ENCODE assay signal across 10 cellular contexts in the genomic region with DNA sequence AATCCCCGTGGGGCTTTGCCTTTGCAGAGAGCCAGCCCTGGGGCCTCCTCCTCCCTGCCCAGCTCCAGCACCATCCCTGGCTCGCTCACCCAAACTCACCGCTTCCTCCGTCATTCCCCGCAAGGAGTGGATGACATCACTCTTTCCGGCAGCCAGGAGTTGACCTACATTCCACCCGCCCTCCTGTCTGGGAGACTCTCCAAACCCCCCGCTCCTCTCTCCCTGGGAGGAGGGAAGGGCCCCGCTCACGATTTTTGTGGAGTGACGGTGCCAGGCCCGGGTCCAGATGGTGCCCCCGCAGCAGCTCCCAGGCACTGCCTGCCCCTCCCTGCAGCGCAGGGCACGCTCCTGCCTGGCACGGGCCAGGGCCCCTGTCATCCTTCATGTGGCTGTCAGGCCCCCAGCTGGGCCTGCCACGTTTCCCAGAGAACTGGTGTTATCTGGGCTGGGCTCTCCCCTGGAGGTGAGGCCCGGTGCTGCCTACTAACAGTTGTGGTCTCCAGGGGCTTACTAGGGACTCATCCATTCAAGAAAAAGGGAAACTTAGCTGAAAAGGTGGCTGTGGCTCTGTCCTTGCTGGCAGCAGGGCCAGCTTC. TPM values are rescaled to one million over a fixed set of nuclear protein-coding genes. Genes with fewer than 3 reads are reported as not detected.
DNase-seq lines count a peak whose midpoint lies in the region; ATAC-seq, FAIRE-seq and TF ChIP-seq lines count a peak whose summit lies in the region.
"Had no signal": no experiment of that assay in that cellular context is flagged by ENCODE, and none has a peak within 500 bp of the region (broad histone marks: within the 10 kb centered on the region; RNA-seq: fewer than 3 reads in every experiment).

No MANE protein-coding gene starts in this region.

- peaks cover 29% of the 10 kb centered on the region for H3K4me1 Mint-ChIP-seq in stimulated activated effector memory CD8-positive, alpha-beta T cell treated with anti-CD3 and anti-CD28 coated beads, Interleukin-12 subunit alpha, Interleukin-12 subunit beta, amount 100 ng/mL, for 72 hours
- H3K4me1 Mint-ChIP-seq: activated naive CD4-positive, alpha-beta T cell treated with anti-CD3 and anti-CD28 coated beads, Interleukin-2, amount 50 U/mL, for 24 hours had no signal

- intact Hi-C loops in left colon (cut with DNase I, micrococcal nuclease), result no loop called here

- DNase-seq in BE2C (peak; percentile 70), NCI-H1694 (lab: John Stamatoyannopoulos, UW) (peak; percentile 92), cardiac fibroblast (ENCODE audit: low read depth in 2 of 2) (peak; percentile 86), left colon (no peak), urothelium cell line (ENCODE audit: low spot score) (peak; percentile 95), AML-193 (lab: John Stamatoyannopoulos, UW) (no peak)
- no peak for DNase-seq in stimulated activated effector memory CD8-positive, alpha-beta T cell treated with anti-CD3 and anti-CD28 coated beads, Interleukin-12 subunit alpha, Interleukin-12 subunit beta, amount 100 ng/mL, for 72 hours (ENCODE audit: low spot score in 2 of 2)
- no peak for DNase-seq in activated naive CD4-positive, alpha-beta T cell treated with Interleukin-2 at 50 U/mL for 16 hours

- H3K4me3 Mint-ChIP-seq in stimulated activated effector memory CD8-positive, alpha-beta T cell treated with anti-CD3 and anti-CD28 coated beads, Interleukin-12 subunit alpha, Interleukin-12 subunit beta, amount 100 ng/mL, for 72 hours, result no peak overlapping the region
- H3K4me3 Mint-ChIP-seq: activated naive CD4-positive, alpha-beta T cell treated with anti-CD3 and anti-CD28 coated beads, Interleukin-2, amount 50 U/mL, for 24 hours; stimulated activated naive CD8-positive, alpha-beta T cell treated with anti-CD3 and anti-CD28 coated beads, Interleukin-15, Interleukin-2, amounts not matched to agents 100 ng/mL and 50 ng/mL, for 24 hours had no signal

- H3K4me3 ChIP-seq in BE2C (ENCODE audit: low read depth, low read length) (peak overlapping the region; percentile 26), cardiac fibroblast (replicated peaks in 1 of 2; ENCODE audit: low read depth in 2 of 2, low read length in 2 of 2) (no peak overlapping the region)

- no peaks in the 10 kb centered on the region for H3K36me3 Mint-ChIP-seq in stimulated activated effector memory CD8-positive, alpha-beta T cell treated with anti-CD3 and anti-CD28 coated beads, Interleukin-12 subunit alpha, Interleukin-12 subunit beta, amount 100 ng/mL, for 72 hours
- H3K36me3 Mint-ChIP-seq: activated naive CD4-positive, alpha-beta T cell treated with anti-CD3 and anti-CD28 coated beads, Interleukin-2, amount 50 U/mL, for 24 hours had no signal

- H3K9me3 ChIP-seq in BE2C, result no peaks in the 10 kb centered on the region

- peak; percentile 18 for ATAC-seq in left colon
- ATAC-seq in stimulated activated effector memory CD8-positive, alpha-beta T cell treated with anti-CD3 and anti-CD28 coated beads, Interleukin-12 subunit alpha, Interleukin-12 subunit beta, amount 100 ng/mL, for 72 hours, result no peak

- H3K36me3 ChIP-seq in BE2C, result no peaks in the 10 kb centered on the region

- H3K4me1 ChIP-seq in BE2C, result peaks cover 8% of the 10 kb centered on the region; the same call in 1 of the 2 replicates

- TF ChIP-seq CTCF in BE2C (IDR thresholded peaks at IDR 0.05; ENCODE audit: low read depth, low read length) (peak; percentile 30; the same call in 1 of the 2 replicates), cardiac fibroblast (IDR thresholded peaks at IDR 0.05; ENCODE audit: low read depth, low read length) (no peak)

- no peaks in the 10 kb centered on the region for H3K9me3 Mint-ChIP-seq in stimulated activated effector memory CD8-positive, alpha-beta T cell treated with anti-CD3 and anti-CD28 coated beads, Interleukin-12 subunit alpha, Interleukin-12 subunit beta, amount 100 ng/mL, for 72 hours
- H3K9me3 Mint-ChIP-seq: activated naive CD4-positive, alpha-beta T cell treated with anti-CD3 and anti-CD28 coated beads, Interleukin-2, amount 50 U/mL, for 24 hours; stimulated activated naive CD8-positive, alpha-beta T cell treated with anti-CD3 and anti-CD28 coated beads, Interleukin-15, Interleukin-2, amounts not matched to agents 100 ng/mL and 50 ng/mL, for 24 hours had no signal

- H3K27me3 ChIP-seq in BE2C, result no peaks in the 10 kb centered on the region

- H3K27ac Mint-ChIP-seq in stimulated activated effector memory CD8-positive, alpha-beta T cell treated with anti-CD3 and anti-CD28 coated beads, Interleukin-12 subunit alpha, Interleukin-12 subunit beta, amount 100 ng/mL, for 72 hours, result no peak overlapping the region
- H3K27ac Mint-ChIP-seq: activated naive CD4-positive, alpha-beta T cell treated with anti-CD3 and anti-CD28 coated beads, Interleukin-2, amount 50 U/mL, for 24 hours; stimulated activated naive CD8-positive, alpha-beta T cell treated with anti-CD3 and anti-CD28 coated beads, Interleukin-15, Interleukin-2, amounts not matched to agents 100 ng/mL and 50 ng/mL, for 24 hours had no signal

- FAIRE-seq in urothelium cell line (lab: Jason Lieb, UNC), result no peak

RNA-seq across cellular contexts. Expression of gene NTNG2, which starts 52.3 kb away (rescaled TPM):
- polyA plus RNA-seq in BE2C (2012; ENCODE audit: insufficient read depth, insufficient read length, low read depth), result 1.3 TPM
- 1 to 10 TPM in 1 of 2 donors, under 1 TPM in 1; 0.75 to 1.1 TPM for total RNA-seq in left colon

Comparison
In these comparisons a context has a peak if more than half of its experiments do, and no peak if none do; other contexts are left out.
1. DNase-seq: peak in BE2C (single experiment), NCI-H1694 (single experiment), cardiac fibroblast (2 of 2) and urothelium cell line (single experiment); none in left colon (0 of 2), stimulated activated effector memory CD8-positive, alpha-beta T cell treated with anti-CD3 and anti-CD28 coated beads, Interleukin-12 subunit alpha, Interleukin-12 subunit beta, amount 100 ng/mL, for 72 hours (0 of 2), AML-193 (0 of 2) and activated naive CD4-positive, alpha-beta T cell treated with Interleukin-2 at 50 U/mL for 16 hours (single experiment).